In the genomic region with DNA sequence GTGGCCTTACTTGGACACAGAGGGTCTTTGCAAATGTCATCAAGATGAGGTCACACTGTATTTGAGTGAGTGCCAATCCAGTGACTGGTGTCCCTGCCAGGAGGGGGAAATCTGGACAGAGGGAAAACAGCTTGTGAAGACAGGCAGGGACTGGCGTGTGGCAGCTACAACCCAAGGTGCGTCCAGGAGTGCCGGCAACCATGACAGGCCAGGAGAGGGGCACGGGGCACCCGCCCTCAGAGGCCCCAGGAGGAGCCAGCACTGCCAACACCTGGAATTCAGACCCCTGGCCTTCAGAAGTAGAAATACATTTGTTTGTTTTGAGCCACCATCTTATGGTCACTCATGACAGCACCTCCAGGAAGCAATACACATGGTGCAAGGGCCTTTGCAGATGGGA, we compare ENCODE assay signal across 26 cellular contexts.
"Had no signal": no experiment of that assay in that cellular context is flagged by ENCODE, and none has a peak within 500 bp of the region (broad histone marks: within the 10 kb centered on the region; RNA-seq: fewer than 3 reads in every experiment).

No MANE protein-coding gene starts in this region.

- H3K4me3 ChIP-seq: adrenal gland, SJCRH30 had no signal

- H3K36me3 Mint-ChIP-seq: activated naive CD8-positive, alpha-beta T cell treated with anti-CD3 and anti-CD28 coated beads, Interleukin-2, amount 10 ng/mL, durations not matched to agents 7 days and 5 days had no signal

- H3K4me3 Mint-ChIP-seq: activated CD8-positive, alpha-beta T cell treated with anti-CD3 and anti-CD28 coated beads for 36 hours; activated naive CD8-positive, alpha-beta T cell treated with anti-CD3 and anti-CD28 coated beads, Interleukin-2, amount 10 ng/mL, durations not matched to agents 7 days and 5 days; activated T-cell treated with anti-CD3 and anti-CD28 coated beads, Interleukin-2, amount 50 U/mL, for 72 hours had no signal

- H3K9me3 Mint-ChIP-seq: activated CD8-positive, alpha-beta T cell treated with anti-CD3 and anti-CD28 coated beads for 36 hours; activated naive CD8-positive, alpha-beta T cell treated with anti-CD3 and anti-CD28 coated beads, Interleukin-2, amount 10 ng/mL, durations not matched to agents 7 days and 5 days; activated T-cell treated with anti-CD3 and anti-CD28 coated beads, Interleukin-2, amount 50 U/mL, for 72 hours had no signal

- H3K9me3 ChIP-seq: adrenal gland, SJCRH30, SK-N-SH had no signal

- H3K27me3 ChIP-seq: adrenal gland, SJCRH30 had no signal

- H3K27ac Mint-ChIP-seq: activated CD8-positive, alpha-beta T cell treated with anti-CD3 and anti-CD28 coated beads for 36 hours; activated naive CD8-positive, alpha-beta T cell treated with anti-CD3 and anti-CD28 coated beads, Interleukin-2, amount 10 ng/mL, durations not matched to agents 7 days and 5 days; activated T-cell treated with anti-CD3 and anti-CD28 coated beads, Interleukin-2, amount 50 U/mL, for 72 hours had no signal

- H3K27ac ChIP-seq: adrenal gland, SJCRH30 had no signal

- DNase-seq: activated CD4-positive, alpha-beta T cell treated with anti-CD3 and anti-CD28 coated beads for 4 hours; activated CD8-positive, alpha-beta memory T cell treated with anti-CD3 and anti-CD28 coated beads, Interleukin-2, amount 50 U/mL, for 4 hours; activated CD8-positive, alpha-beta T cell treated with anti-CD3 and anti-CD28 coated beads for 36 hours; activated naive CD4-positive, alpha-beta T cell treated with anti-CD3 and anti-CD28 coated beads, Interleukin-2, amount 50 U/mL, for 16 hours; activated naive CD8-positive, alpha-beta T cell treated with anti-CD3 and anti-CD28 coated beads, Interleukin-2, amount 10 ng/mL, durations not matched to agents 7 days and 5 days; activated T-cell treated with anti-CD3 and anti-CD28 coated beads, Interleukin-2, amount 50 U/mL, for 72 hours; adrenal gland; anterior cingulate cortex; caudate nucleus; KG1; NCI-H1048; NCI-H146; NCI-H187 treated with DMSO at 0.1 percent for 48 hours; NCI-H2081 treated with DMSO at 0.1 percent for 48 hours; NCI-H446 treated with DMSO at 0.1 percent for 48 hours; NCI-H524 treated with DMSO at 0.1 percent for 48 hours; NCI-H774; NK-92 treated with Interleukin-12 subunit alpha and Interleukin-12 subunit beta, amount 100 ng/mL, for 24 hours; OCI-M1; Right ventricle myocardium superior; RPMI8226; SJCRH30; SK-N-SH; T-helper 1 cell had no signal

- H3K27me3 Mint-ChIP-seq: activated naive CD8-positive, alpha-beta T cell treated with anti-CD3 and anti-CD28 coated beads, Interleukin-2, amount 10 ng/mL, durations not matched to agents 7 days and 5 days had no signal

- ATAC-seq: activated CD4-positive, CD25-positive, alpha-beta regulatory T cell treated with anti-CD3 and anti-CD28 coated beads, Interleukin-2, amount 50 U/mL, for 24 hours; activated CD8-positive, alpha-beta T cell treated with anti-CD3 and anti-CD28 coated beads for 36 hours; activated T-cell treated with anti-CD3 and anti-CD28 coated beads, Interleukin-2, amount 50 U/mL, for 72 hours; Panc1 had no signal

- H3K36me3 ChIP-seq: adrenal gland, SJCRH30 had no signal

- H3K4me1 ChIP-seq: adrenal gland, SJCRH30 had no signal
